22 cellular contexts compared by ENCODE assay signal in the genomic region with DNA sequence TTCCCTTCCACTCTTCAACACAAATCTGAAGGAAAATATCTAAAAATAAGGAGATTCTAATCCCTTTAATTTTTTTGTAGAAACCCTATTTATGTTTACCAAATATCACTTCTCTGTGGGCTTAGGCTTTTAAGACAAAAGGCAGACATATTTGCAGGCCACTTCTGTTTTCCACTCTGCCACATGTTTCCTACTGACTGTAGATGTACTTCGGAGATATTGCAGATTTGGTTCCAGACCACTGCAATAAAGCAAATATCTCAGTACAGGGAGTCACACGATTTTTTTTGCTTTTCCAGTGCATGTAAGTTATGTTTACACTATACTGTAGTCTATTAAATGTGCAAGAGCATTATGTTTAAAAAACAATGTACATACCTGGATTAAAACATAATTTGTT.
"Had no signal": no experiment of that assay in that cellular context is flagged by ENCODE, and none has a peak within 500 bp of the region (broad histone marks: within the 10 kb centered on the region; RNA-seq: fewer than 3 reads in every experiment).

No MANE protein-coding gene starts in this region.

- H3K4me1 ChIP-seq: adrenal gland had no signal

- H3K27ac ChIP-seq: adrenal gland, SK-N-MC had no signal

- H3K36me3 ChIP-seq: adrenal gland had no signal

- H3K9me3 ChIP-seq: adrenal gland had no signal

- H3K27me3 ChIP-seq: adrenal gland had no signal

- DNase-seq: activated CD4-positive, alpha-beta memory T cell treated with anti-CD3 and anti-CD28 coated beads, Interleukin-2, amount 10 ng/mL, durations not matched to agents 7 days and 5 days; activated CD4-positive, alpha-beta T cell treated with anti-CD3 and anti-CD28 coated beads, Interleukin-2, amount 10 ng/mL, durations not matched to agents 7 days and 5 days; activated CD4-positive, CD25-positive, alpha-beta regulatory T cell; activated gamma-delta T cell treated with Interleukin-2 at 50 U/mL for 16 hours; activated naive CD4-positive, alpha-beta T cell treated with anti-CD3 and anti-CD28 coated beads, Interleukin-2, amount 50 U/mL, for 16 hours; activated naive CD8-positive, alpha-beta T cell treated with anti-CD3 and anti-CD28 coated beads, Interleukin-2, amount 10 ng/mL, durations not matched to agents 7 days and 5 days; activated T-cell treated with anti-CD3 and anti-CD28 coated beads for 4 hours; activated T-cell treated with anti-CD3 and anti-CD28 coated beads, Interleukin-2, amount 50 U/mL, for 72 hours; adrenal gland; anterior cingulate cortex; caudate nucleus; MM.1S; NCI-H1105 treated with DMSO at 0.1 percent for 48 hours; NCI-H1436 treated with DMSO at 0.1 percent for 48 hours; NCI-H187; NCI-H2081; NCI-H446; NCI-H524; PC-3; SIG-M5; T-helper 9 cell had no signal

- H3K4me3 ChIP-seq: adrenal gland, SK-N-MC had no signal

- ATAC-seq: activated T-cell treated with anti-CD3 and anti-CD28 coated beads, Interleukin-2, amount 50 U/mL, for 72 hours; PC-3 had no signal
